1 cellular context compared by ENCODE assay signal in genomic region chrX:142201113-142201512, GRCh38.
TF ChIP-seq lines count a peak whose summit lies in the region.

No MANE protein-coding gene starts in this region.

TF ChIP-seq in HepG2, 621 proteins besides CTCF, POLR2A, EP300 and RAD21 (continued from another document):
- TF ChIP-seq AKNA (CRISPR knock-in tag; IDR thresholded peaks at IDR 0.05; ENCODE audit: borderline replicate concordance), result no peak
- TF ChIP-seq ARID4A (CRISPR knock-in tag; IDR thresholded peaks at IDR 0.05; ENCODE audit: borderline replicate concordance), result no peak
- TF ChIP-seq ZBTB2 (CRISPR knock-in tag; IDR thresholded peaks at IDR 0.05; ENCODE audit: low read depth), result no peak
- TF ChIP-seq NCOR1 (IDR thresholded peaks at IDR 0.05; ENCODE audit: borderline replicate concordance, low read length), result no peak
